9 cellular contexts compared by ENCODE assay signal in the genomic region with DNA sequence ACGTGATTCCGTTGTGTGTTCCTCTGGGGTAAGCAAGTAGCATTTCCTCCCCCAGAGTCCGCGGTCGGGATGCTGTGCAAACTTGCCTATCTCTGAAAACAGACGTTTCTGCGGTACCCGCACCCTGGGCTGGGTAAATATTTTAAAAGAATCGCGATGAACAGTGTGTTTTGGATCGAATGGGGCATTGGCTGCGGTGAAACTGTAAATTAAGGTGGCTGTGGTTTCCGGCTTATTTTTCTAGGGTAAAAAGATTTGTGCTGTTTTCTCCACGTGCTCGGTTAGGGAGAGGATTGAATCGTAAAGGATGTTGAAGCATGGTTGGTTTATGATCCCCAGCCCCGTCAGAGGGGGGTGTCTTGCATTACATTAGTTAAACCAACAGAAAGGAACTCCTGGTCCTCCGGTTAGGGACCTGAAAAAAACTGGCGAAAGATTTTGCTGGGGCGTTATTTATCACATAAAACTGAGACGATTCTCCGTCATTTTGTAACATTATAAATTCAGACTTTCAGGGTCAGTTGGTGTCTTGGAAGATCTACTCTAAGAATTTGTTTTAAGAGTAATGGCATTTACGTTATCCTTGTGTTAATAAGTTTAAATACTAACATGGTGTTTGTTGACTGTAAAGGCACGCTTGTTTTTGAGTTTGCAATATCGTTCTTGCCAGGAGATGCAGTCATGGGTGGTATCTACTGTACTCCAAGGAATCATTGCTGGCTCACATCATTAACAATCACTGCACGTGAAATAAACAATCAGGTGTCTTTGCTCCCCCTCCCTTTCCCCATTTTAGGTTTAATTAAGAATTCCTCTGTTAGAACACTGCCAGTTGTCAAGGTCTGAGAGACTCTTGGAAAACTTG. TPM values are rescaled to one million over a fixed set of nuclear protein-coding genes. Genes with fewer than 3 reads are reported as not detected.
DNase-seq lines count a peak whose midpoint lies in the region; ATAC-seq lines count a peak whose summit lies in the region.
"Had no signal": no experiment of that assay in that cellular context is flagged by ENCODE, and none has a peak within 500 bp of the region (broad histone marks: within the 10 kb centered on the region; RNA-seq: fewer than 3 reads in every experiment).

No MANE protein-coding gene starts in this region.

- no peaks in the 10 kb centered on the region for H3K27me3 ChIP-seq in skeletal muscle satellite cell (ENCODE audit: control insufficient read depth, insufficient read depth, low read length)

- DNase-seq in stimulated activated CD4-positive, alpha-beta T cell treated with anti-CD3 and anti-CD28 coated beads, Interleukin-1b, Interleukin-23, amount 100 ng/mL, for 48 hours: peak; percentile 3
- no peak for DNase-seq in stimulated activated CD4-positive, alpha-beta T cell treated with anti-CD3 and anti-CD28 coated beads, Interleukin-2, amount 100 ng/mL, for 48 hours
- DNase-seq in globus pallidus (ENCODE audit: low spot score) (peak; percentile 72), NCI-H446 treated with DMSO at 0.1 percent for 48 hours (lab: John Stamatoyannopoulos, UW) (no peak)

- peak overlapping the region; percentile 85 for H3K9ac ChIP-seq in skeletal muscle satellite cell (ENCODE audit: low read depth, low read length)

- H3K4me1 ChIP-seq in skeletal muscle satellite cell (ENCODE audit: control insufficient read depth, insufficient read depth, low read length): peaks cover 22% of the 10 kb centered on the region

- peaks cover 67% of the 10 kb centered on the region for H3K27me3 Mint-ChIP-seq in T-helper 1 cell treated with Interleukin-12 subunit alpha and Interleukin-12 subunit beta and Interleukin-4 antibody, amounts not matched to agents 30 μg/mL and 1 μg/mL, for 36 hours (ENCODE audit: low read depth)

- H3K4me1 Mint-ChIP-seq in T-helper 1 cell treated with Interleukin-12 subunit alpha and Interleukin-12 subunit beta and Interleukin-4 antibody, amounts not matched to agents 30 μg/mL and 1 μg/mL, for 36 hours (ENCODE audit: low read depth): peaks cover 21% of the 10 kb centered on the region

- peaks cover 6% of the 10 kb centered on the region for H3K36me3 ChIP-seq in skeletal muscle satellite cell (ENCODE audit: insufficient read depth, low read length)

- peak overlapping the region; percentile 90 for H3K4me3 Mint-ChIP-seq in T-helper 1 cell treated with Interleukin-12 subunit alpha and Interleukin-12 subunit beta and Interleukin-4 antibody, amounts not matched to agents 30 μg/mL and 1 μg/mL, for 36 hours

- no peak for ATAC-seq in GM18858 (IDR thresholded peaks at IDR 0.05; ENCODE audit: unreplicated experiment)
- ATAC-seq in HG03460 (IDR thresholded peaks at IDR 0.05; ENCODE audit: unreplicated experiment): no peak

- no peak overlapping the region for H3K27ac Mint-ChIP-seq in T-helper 1 cell treated with Interleukin-12 subunit alpha and Interleukin-12 subunit beta and Interleukin-4 antibody, amounts not matched to agents 30 μg/mL and 1 μg/mL, for 36 hours
- H3K27ac Mint-ChIP-seq: activated naive CD4-positive, alpha-beta T cell treated with anti-CD3 and anti-CD28 coated beads, Interleukin-2, amount 50 U/mL, for 72 hours had no signal

- no peaks in the 10 kb centered on the region for H3K36me3 Mint-ChIP-seq in T-helper 1 cell treated with Interleukin-12 subunit alpha and Interleukin-12 subunit beta and Interleukin-4 antibody, amounts not matched to agents 30 μg/mL and 1 μg/mL, for 36 hours (ENCODE audit: low read depth)

- H3K4me2 ChIP-seq in skeletal muscle satellite cell (ENCODE audit: low read length): peak overlapping the region; percentile 99

- no peaks in the 10 kb centered on the region for H3K9me3 ChIP-seq in skeletal muscle satellite cell (replicated peaks; ENCODE audit: low read length)

- peak overlapping the region; percentile 95 for H3K4me3 ChIP-seq in skeletal muscle satellite cell (ENCODE audit: low read length)

- no peaks in the 10 kb centered on the region for H3K9me3 Mint-ChIP-seq in T-helper 1 cell treated with Interleukin-12 subunit alpha and Interleukin-12 subunit beta and Interleukin-4 antibody, amounts not matched to agents 30 μg/mL and 1 μg/mL, for 36 hours

RNA-seq across cellular contexts. Expression of a gene that starts 1.4 kb away (rescaled TPM):
- total RNA-seq in skeletal muscle satellite cell (2012; rRNA removed): 3.1 and 16.0 TPM in 2 replicates
- total RNA-seq: activated naive CD4-positive, alpha-beta T cell treated with anti-CD3 and anti-CD28 coated beads, Interleukin-2, amount 50 U/mL, for 72 hours had no signal

Comparison
In these comparisons a context has a peak if more than half of its experiments do, and no peak if none do; other contexts are left out.
1. DNase-seq: peak in stimulated activated CD4-positive, alpha-beta T cell treated with anti-CD3 and anti-CD28 coated beads, Interleukin-1b, Interleukin-23, amount 100 ng/mL, for 48 hours (single experiment) and globus pallidus (single experiment); none in stimulated activated CD4-positive, alpha-beta T cell treated with anti-CD3 and anti-CD28 coated beads, Interleukin-2, amount 100 ng/mL, for 48 hours (0 of 2) and NCI-H446 treated with DMSO at 0.1 percent for 48 hours (single experiment).